ENCODE assay signal across 8 cellular contexts in genomic region chr7:7566651-7567611, GRCh38. TPM values are rescaled to one million over a fixed set of nuclear protein-coding genes. Genes with fewer than 3 reads are reported as not detected.
DNase-seq lines count a peak whose midpoint lies in the region; ATAC-seq and TF ChIP-seq lines count a peak whose summit lies in the region.

TSS of gene MIOS (plus strand) at chr7:7566884. CDS start at chr7:7572476, 5,592 bp downstream.

- TF ChIP-seq CTCF in AG04450 (IDR thresholded peaks at IDR 0.05; ENCODE audit: low read depth, low read length), result no peak
- no peak for TF ChIP-seq CTCF in choroid plexus epithelial cell (conservative IDR thresholded peaks at IDR 0.05; ENCODE audit: low read depth, low read length)

- H3K4me3 ChIP-seq in AG04450 (ENCODE audit: low read depth, low read length), result peak within 1 kb of the TSS; percentile 74
- peak within 1 kb of the TSS; percentile 74 for H3K4me3 ChIP-seq in choroid plexus epithelial cell (ENCODE audit: low read depth, low read length)

- no peaks in the 10 kb centered on the region for H3K27me3 ChIP-seq in AG04450 (ENCODE audit: control insufficient read depth, insufficient read depth, low read length)

- CTCF ChIA-PET in AG04450 (lab: Charles Lee), result interaction anchor here (1.2 to 1.6 kb wide), 2 partner anchors 144 to 464 kb away, joined by 3 to 7 read pairs; no protein-coding TSS in a partner anchor

- ATAC-seq in GM18520 (IDR thresholded peaks at IDR 0.05; ENCODE audit: unreplicated experiment) (peak; percentile 60), HG03045 (IDR thresholded peaks at IDR 0.05; ENCODE audit: unreplicated experiment) (peak; percentile 79)

- no peak within 1 kb of the TSS for H3K27ac ChIP-seq in AG04450 (ENCODE audit: low read depth, low read length)

- no peaks in the 10 kb centered on the region for H3K9me3 ChIP-seq in AG04450 (ENCODE audit: control insufficient read depth, insufficient read depth, low read length)

- DNase-seq in AG04450 (ENCODE audit: low read depth, low spot score) (peak; percentile 26), NCI-H2227 (lab: John Stamatoyannopoulos, UW; ENCODE audit: unreplicated experiment) (peak; percentile 69), choroid plexus epithelial cell (ENCODE audit: low read depth) (peak; percentile 71), kidney tubule cell (ENCODE audit: low spot score) (peak; percentile 93)
- DNase-seq in activated CD4-positive, alpha-beta T cell treated with anti-CD3 and anti-CD28 coated beads for 4 hours, result peak; percentile 79 to 83
- peak; percentile 57 to 75 (median 68) for DNase-seq in stimulated activated CD4-positive, alpha-beta T cell treated with anti-CD3 and anti-CD28 coated beads, Interleukin-1b, Interleukin-23, amount 100 ng/mL, for 24 hours (ENCODE audit: low read depth in 4 of 4, low spot score in 1 of 4)

- POLR2A ChIA-PET in AG04450 (lab: Yijun Ruan, JAX), result no interaction called here

RNA-seq across cellular contexts. Expression of gene MIOS, which starts in this region (rescaled TPM):
- polyA plus RNA-seq in AG04450 (2011; rRNA removed), result 19.0 and 26.6 TPM in 2 replicates
- 14.9 and 30.1 TPM in 2 replicates for polyA minus RNA-seq in AG04450 (2011; rRNA and poly(A)+ RNA removed)

Comparison
In these comparisons a context has a peak if more than half of its experiments do, and no peak if none do; other contexts are left out.
1. DNase-seq: peak in every context shown above with its lines; median percentile 93 in kidney tubule cell; 81 in activated CD4-positive, alpha-beta T cell treated with anti-CD3 and anti-CD28 coated beads for 4 hours; 71 in choroid plexus epithelial cell; 69 in NCI-H2227; 68 in stimulated activated CD4-positive, alpha-beta T cell treated with anti-CD3 and anti-CD28 coated beads, Interleukin-1b, Interleukin-23, amount 100 ng/mL, for 24 hours; 26 in AG04450.